ENCODE assay signal across 11 cellular contexts in genomic region chr9:110251770-110252169, GRCh38. TPM values are rescaled to one million over a fixed set of nuclear protein-coding genes. Genes with fewer than 3 reads are reported as not detected.
"Had no signal": no experiment of that assay in that cellular context is flagged by ENCODE, and none has a peak within 500 bp of the region (broad histone marks: within the 10 kb centered on the region; RNA-seq: fewer than 3 reads in every experiment).

No MANE protein-coding gene starts in this region.

RNA-seq across cellular contexts. Expression of gene C9orf152, which starts 43.8 kb away (rescaled TPM):
- total RNA-seq: activated CD4-positive, alpha-beta T cell treated with anti-CD3 and anti-CD28 coated beads for 36 hours; activated CD4-positive, alpha-beta T cell treated with anti-CD3 and anti-CD28 coated beads, Interleukin-2, amount 10 ng/mL, durations not matched to agents 7 days and 5 days; activated CD8-positive, alpha-beta T cell treated with anti-CD3 and anti-CD28 coated beads, Interleukin-2, amount 10 ng/mL, durations not matched to agents 7 days and 5 days; activated naive CD8-positive, alpha-beta T cell treated with anti-CD3 and anti-CD28 coated beads for 36 hours; activated T-helper 1 cell treated with anti-CD3 and anti-CD28 coated beads, Interleukin-12 subunit alpha, Interleukin-12 subunit beta, Interleukin-2, Interleukin-4 antibody, amounts not matched to agents 30 ng/mL and 10 ng/mL and 1 ng/mL, durations not matched to agents 14 hours and 24 hours and 36 hours; ascending aorta; cardiac muscle cell; MCF 10A; SJSA1; WTC11 had no signal
- polyA plus RNA-seq: cardiac muscle cell, SK-N-SH had no signal
